ENCODE assay signal across 23 cellular contexts in the genomic region with DNA sequence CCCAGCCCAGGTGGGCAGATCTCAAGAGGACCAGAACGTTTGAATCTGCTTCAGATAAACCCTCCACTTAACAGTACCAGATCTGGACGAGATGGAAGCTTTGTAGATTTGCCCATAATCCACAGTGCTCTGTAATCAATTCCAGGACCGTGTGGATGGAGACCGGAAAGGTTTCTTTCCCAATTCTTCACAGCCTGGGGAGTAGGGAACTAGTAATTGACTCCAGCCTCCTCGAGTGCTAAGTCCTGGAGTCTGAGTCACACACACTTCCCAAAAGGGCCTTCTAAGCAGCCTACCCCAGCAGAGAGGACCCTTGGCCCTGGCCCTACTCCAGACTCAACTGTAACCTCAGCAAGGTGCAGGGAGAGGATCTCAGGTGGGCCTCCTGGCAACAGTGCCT. TPM values are rescaled to one million over a fixed set of nuclear protein-coding genes. Genes with fewer than 3 reads are reported as not detected.
DNase-seq lines count a peak whose midpoint lies in the region; ATAC-seq, FAIRE-seq and TF ChIP-seq lines count a peak whose summit lies in the region.
"Had no signal": no experiment of that assay in that cellular context is flagged by ENCODE, and none has a peak within 500 bp of the region (broad histone marks: within the 10 kb centered on the region; RNA-seq: fewer than 3 reads in every experiment).

No MANE protein-coding gene starts in this region.

- H3K27me3 Mint-ChIP-seq in stimulated activated memory B cell treated with anti-CD40 and anti-IgM and Interleukin-4, amounts not matched to agents 10 μg/mL and 1 μg/mL and 100 μg/mL, for 72 hours = peaks cover 26% of the 10 kb centered on the region

- no peak for TF ChIP-seq CTCF in bronchial epithelial cell (IDR thresholded peaks at IDR 0.05; ENCODE audit: insufficient read depth, low read length, severe bottlenecking)

- intact Hi-C loops in left colon (cut with DNase I, micrococcal nuclease) = no loop called here

- no peaks in the 10 kb centered on the region for H3K36me3 ChIP-seq in bronchial epithelial cell (ENCODE audit: control insufficient read depth, insufficient read depth, low read length)
- H3K36me3 ChIP-seq: MG63, SJSA1 had no signal

- H3K9me3 Mint-ChIP-seq in stimulated activated memory B cell treated with anti-CD40 and anti-IgM and Interleukin-4, amounts not matched to agents 10 μg/mL and 1 μg/mL and 100 μg/mL, for 72 hours = no peaks in the 10 kb centered on the region
- H3K9me3 Mint-ChIP-seq: CD4-positive, alpha-beta T cell had no signal

- H3K36me3 Mint-ChIP-seq in stimulated activated memory B cell treated with anti-CD40 and anti-IgM and Interleukin-4, amounts not matched to agents 10 μg/mL and 1 μg/mL and 100 μg/mL, for 72 hours = no peaks in the 10 kb centered on the region

- H3K27ac Mint-ChIP-seq in stimulated activated memory B cell treated with anti-CD40 and anti-IgM and Interleukin-4, amounts not matched to agents 10 μg/mL and 1 μg/mL and 100 μg/mL, for 72 hours = no peak overlapping the region
- H3K27ac Mint-ChIP-seq: CD4-positive, alpha-beta T cell had no signal

- peak; percentile 12 for ATAC-seq in left colon
- peak; percentile 31 for ATAC-seq in stimulated activated memory B cell treated with anti-CD40 and anti-IgM and Interleukin-4, amounts not matched to agents 10 μg/mL and 1 μg/mL and 100 μg/mL, for 72 hours
- ATAC-seq in HG03159 (IDR thresholded peaks at IDR 0.05; ENCODE audit: unreplicated experiment) = no peak
- ATAC-seq: GM12878, HCT116, K562 had no signal

- H3K27me3 ChIP-seq in bronchial epithelial cell (ENCODE audit: control insufficient read depth, insufficient read depth, low read length) = peaks cover 2% of the 10 kb centered on the region
- H3K27me3 ChIP-seq: MG63 had no signal

- H3K4me3 ChIP-seq in bronchial epithelial cell (ENCODE audit: low read depth, low read length) = no peak overlapping the region
- H3K4me3 ChIP-seq: GM12878, K562, MG63, SJSA1 had no signal

- FAIRE-seq in bronchial epithelial cell (lab: Jason Lieb, UNC) = peak; percentile 58
- FAIRE-seq: A204.1, GM12878, K562, RCC 7860 had no signal

- DNase-seq in AG20443 (ENCODE audit: low spot score) (peak; percentile 18), bronchial epithelial cell (ENCODE audit: low read depth) (no peak), left colon (no peak), NK-92 (lab: John Stamatoyannopoulos, UW; ENCODE audit: unreplicated experiment) (no peak), COLO668 (lab: John Stamatoyannopoulos, UW; ENCODE audit: unreplicated experiment) (no peak)
- DNase-seq in activated CD4-positive, alpha-beta T cell treated with anti-CD3 and anti-CD28 coated beads, Interleukin-2, amount 50 U/mL, for 4 hours = no peak
- DNase-seq: CD4-positive, alpha-beta T cell; DND-41; MG63; NCI-H1048; NCI-H1436; NCI-H187 treated with DMSO at 0.1 percent for 48 hours; NCI-H2227 treated with DMSO at 0.1 percent for 48 hours; NCI-H524; NCI-H774 had no signal

- H3K4me1 Mint-ChIP-seq in stimulated activated memory B cell treated with anti-CD40 and anti-IgM and Interleukin-4, amounts not matched to agents 10 μg/mL and 1 μg/mL and 100 μg/mL, for 72 hours = no peaks in the 10 kb centered on the region

- no peak overlapping the region for H3K4me3 Mint-ChIP-seq in stimulated activated memory B cell treated with anti-CD40 and anti-IgM and Interleukin-4, amounts not matched to agents 10 μg/mL and 1 μg/mL and 100 μg/mL, for 72 hours
- H3K4me3 Mint-ChIP-seq: CD4-positive, alpha-beta T cell had no signal

RNA-seq across cellular contexts. Expression of a gene that starts 56.1 kb away (rescaled TPM):
- 16.6 and 21.3 TPM in 2 replicates for total RNA-seq in bronchial epithelial cell
- 10 to 100 TPM; 17.7 to 18.4 TPM for total RNA-seq in left colon
